ENCODE assay signal across 15 cellular contexts in the genomic region with DNA sequence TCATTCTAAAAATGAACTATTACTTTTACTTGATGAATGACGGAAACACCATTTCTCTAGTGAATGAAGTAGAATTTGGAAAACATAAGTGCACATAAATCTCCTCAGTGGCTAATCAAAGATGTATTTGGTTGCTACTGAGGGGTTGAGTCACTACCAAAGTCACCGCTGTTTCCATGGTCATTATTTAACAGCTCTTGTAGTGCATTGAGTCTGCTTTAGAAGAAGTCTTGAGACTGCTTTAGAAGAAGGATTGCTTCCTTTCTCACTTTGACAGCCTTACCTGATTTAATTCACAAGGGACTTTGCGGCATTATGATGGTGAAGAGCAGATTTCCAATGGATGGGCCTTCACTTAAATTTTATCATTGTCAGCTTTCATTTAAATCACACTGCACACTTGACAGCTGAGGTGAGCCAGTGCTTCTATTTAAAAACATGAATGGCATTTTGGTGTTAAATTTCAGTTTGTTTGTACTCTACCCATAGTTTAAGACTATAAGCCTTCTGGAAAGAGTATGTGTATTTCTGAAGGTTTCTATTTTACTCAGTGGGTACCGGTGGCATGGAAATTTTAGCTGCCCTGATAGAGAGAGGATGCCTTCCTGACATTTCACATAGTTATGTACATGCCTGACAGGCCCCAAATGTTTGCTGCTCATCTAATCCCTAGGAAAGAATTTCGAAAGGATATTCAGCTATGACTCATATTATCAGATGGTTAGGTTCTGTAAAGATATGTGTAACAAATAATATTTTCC. TPM values are rescaled to one million over a fixed set of nuclear protein-coding genes. Genes with fewer than 3 reads are reported as not detected.
DNase-seq lines count a peak whose midpoint lies in the region; ATAC-seq, FAIRE-seq and TF ChIP-seq lines count a peak whose summit lies in the region.
"Had no signal": no experiment of that assay in that cellular context is flagged by ENCODE, and none has a peak within 500 bp of the region (broad histone marks: within the 10 kb centered on the region; RNA-seq: fewer than 3 reads in every experiment).

No MANE protein-coding gene starts in this region.

- POLR2A ChIA-PET in AG04449 (lab: Yijun Ruan, JAX), result interaction anchor here (0.7 to 1.4 kb wide), 3 partner anchors 11 to 69 kb away, joined by 3 to 8 read pairs (median 6); no protein-coding TSS in a partner anchor
- POLR2A ChIA-PET in K562 (lab: Yijun Ruan, JAX), result no interaction called here

- no peak overlapping the region for H2AFZ ChIP-seq in K562 (ENCODE audit: low read depth, low read length)

- FAIRE-seq in K562 (lab: Jason Lieb, UNC), result no peak

- DNase-seq in AG04449 (ENCODE audit: low read depth, low spot score) (peak; percentile 69), K562 (ENCODE audit: extremely low read depth in 1 of 4, low spot score in 3 of 4) (no peak), kidney tubule cell (ENCODE audit: low spot score) (peak; percentile 28), posterior vena cava (ENCODE audit: low spot score) (no peak), left lobe of liver (ENCODE audit: low spot score) (no peak), NCI-H1436 treated with DMSO at 0.1 percent for 48 hours (lab: John Stamatoyannopoulos, UW) (no peak)
- DNase-seq in activated T-helper 2 cell treated with anti-CD3 and anti-CD28 coated beads, Interferon-gamma antibody, Interleukin-2, Interleukin-4, amounts not matched to agents 10 μg/mL and 5 μg/mL and 100 μg/mL, durations not matched to agents 14 hours and 24 hours and 36 hours (ENCODE audit: low spot score), result no peak
- DNase-seq: activated CD4-positive, alpha-beta T cell treated with anti-CD3 and anti-CD28 coated beads, Interleukin-2, amount 50 U/mL, for 48 hours; erythroblast; islet precursor cell; NCI-H446; nephron progenitor cell had no signal

- H3K36me3 Mint-ChIP-seq in activated T-helper 2 cell treated with anti-CD3 and anti-CD28 coated beads, Interferon-gamma antibody, Interleukin-2, Interleukin-4, amounts not matched to agents 10 μg/mL and 5 μg/mL and 100 μg/mL, durations not matched to agents 14 hours and 24 hours and 36 hours (ENCODE audit: low read depth), result no peaks in the 10 kb centered on the region

- TF ChIP-seq POLR2A in K562 (conservative IDR thresholded peaks at IDR 0.05), result no peak

- H3K9me3 ChIP-seq in K562 (replicated peaks; ENCODE audit: control insufficient read depth, insufficient read depth, low read depth, low read length), result no peaks in the 10 kb centered on the region
- H3K9me3 ChIP-seq: BLaER1 treated with 17β-estradiol and CSF1 and Interleukin-3, amounts not matched to agents 10 nM and 100 nM had no signal

- no peak overlapping the region for H3K4me2 ChIP-seq in K562 (ENCODE audit: insufficient read depth, low read length)
- H3K4me2 ChIP-seq: BLaER1 treated with 17β-estradiol and CSF1 and Interleukin-3, amounts not matched to agents 10 nM and 100 nM had no signal

- H3K4me1 ChIP-seq in K562 (replicated peaks in 1 of 2; ENCODE audit: control insufficient read depth in 2 of 2, insufficient read depth in 2 of 2, low read length in 2 of 2), result no peaks in the 10 kb centered on the region
- H3K4me1 ChIP-seq: BLaER1 treated with 17β-estradiol and CSF1 and Interleukin-3, amounts not matched to agents 10 nM and 100 nM had no signal

- BruUV-seq in K562 (replicated peaks; lab: Mats Ljungman, UMichigan), result no TSS peak

- intact Hi-C loops in K562 (cut with micrococcal nuclease) (no loop called here), posterior vena cava (cut with DNase I) (no loop called here)
- intact Hi-C loops in activated T-helper 2 cell treated with anti-CD3 and anti-CD28 coated beads, Interferon-gamma antibody, Interleukin-2, Interleukin-4, amounts not matched to agents 10 μg/mL and 5 μg/mL and 100 μg/mL, durations not matched to agents 14 hours and 24 hours and 36 hours (cut with micrococcal nuclease), result no loop called here

- no peaks in the 10 kb centered on the region for H3K27me3 ChIP-seq in K562 (ENCODE audit: control insufficient read depth in 2 of 2, insufficient read depth in 2 of 2, low read length in 2 of 2)
- H3K27me3 ChIP-seq: BLaER1 treated with 17β-estradiol and CSF1 and Interleukin-3, amounts not matched to agents 10 nM and 100 nM had no signal

- no peak overlapping the region for H3K27ac Mint-ChIP-seq in activated T-helper 2 cell treated with anti-CD3 and anti-CD28 coated beads, Interferon-gamma antibody, Interleukin-2, Interleukin-4, amounts not matched to agents 10 μg/mL and 5 μg/mL and 100 μg/mL, durations not matched to agents 14 hours and 24 hours and 36 hours
- H3K27ac Mint-ChIP-seq: nephron progenitor cell had no signal

- H3K4me3 ChIP-seq in AG04449 (ENCODE audit: low read depth, low read length), result no peak overlapping the region
- no peak overlapping the region for H3K4me3 ChIP-seq in K562
- H3K4me3 ChIP-seq: BLaER1 treated with 17β-estradiol and CSF1 and Interleukin-3, amounts not matched to agents 10 nM and 100 nM had no signal

- peak; percentile 48 for ATAC-seq in HG03060 (IDR thresholded peaks at IDR 0.05; ENCODE audit: low read depth, unreplicated experiment)
- ATAC-seq in K562, result no peak
- ATAC-seq in left lobe of liver, result no peak
- ATAC-seq: Panc1 had no signal

- H3K27me3 Mint-ChIP-seq in activated T-helper 2 cell treated with anti-CD3 and anti-CD28 coated beads, Interferon-gamma antibody, Interleukin-2, Interleukin-4, amounts not matched to agents 10 μg/mL and 5 μg/mL and 100 μg/mL, durations not matched to agents 14 hours and 24 hours and 36 hours (ENCODE audit: low read depth), result no peaks in the 10 kb centered on the region

- in situ Hi-C loops in K562 (cut with MboI), result no loop called here

- no peaks in the 10 kb centered on the region for H3K79me2 ChIP-seq in K562 (ENCODE audit: control insufficient read depth, insufficient read depth, low read length)

- no peak for TF ChIP-seq RAD21 in K562 (CRISPR knock-in tag; conservative IDR thresholded peaks at IDR 0.05 in 1 of 2, IDR thresholded peaks at IDR 0.05 in 1 of 2)

- H3K9me1 ChIP-seq in K562 (ENCODE audit: control insufficient read depth, insufficient read depth, low read length), result no peaks in the 10 kb centered on the region

- no peaks in the 10 kb centered on the region for H4K20me1 ChIP-seq in K562 (replicated peaks; ENCODE audit: control insufficient read depth, insufficient read depth, low read length)
- H4K20me1 ChIP-seq: BLaER1 treated with 17β-estradiol and CSF1 and Interleukin-3, amounts not matched to agents 10 nM and 100 nM had no signal

- H3K4me3 Mint-ChIP-seq in activated T-helper 2 cell treated with anti-CD3 and anti-CD28 coated beads, Interferon-gamma antibody, Interleukin-2, Interleukin-4, amounts not matched to agents 10 μg/mL and 5 μg/mL and 100 μg/mL, durations not matched to agents 14 hours and 24 hours and 36 hours (ENCODE audit: low read depth), result no peak overlapping the region
- H3K4me3 Mint-ChIP-seq: nephron progenitor cell had no signal

- H3K27ac ChIP-seq in K562 (ENCODE audit: extremely low read depth, low read depth, low read length), result no peak overlapping the region
- H3K27ac ChIP-seq: BLaER1 treated with 17β-estradiol and CSF1 and Interleukin-3, amounts not matched to agents 10 nM and 100 nM had no signal

- WGBS in K562 (ENCODE audit: insufficient coverage, low coverage, missing lambda C conversion rate), result 1% methylated on average over 5 of the region's 5 CpGs

- no peak overlapping the region for H3K9ac ChIP-seq in K562 (ENCODE audit: insufficient read depth in 1 of 2, low read depth in 2 of 2, low read length in 2 of 2)
- H3K9ac ChIP-seq: BLaER1 treated with 17β-estradiol and CSF1 and Interleukin-3, amounts not matched to agents 10 nM and 100 nM had no signal

- CTCF ChIA-PET in AG04449 (lab: Yijun Ruan, JAX) (interaction anchor here (0.8 to 1.6 kb wide), 6 partner anchors 13 to 81 kb away, joined by 3 to 4 read pairs (median 3); no protein-coding TSS in a partner anchor), K562 (lab: Yijun Ruan, JAX; ENCODE audit: low intra/inter-chr PET ratio) (no interaction called here)

- H3K9me3 Mint-ChIP-seq in activated T-helper 2 cell treated with anti-CD3 and anti-CD28 coated beads, Interferon-gamma antibody, Interleukin-2, Interleukin-4, amounts not matched to agents 10 μg/mL and 5 μg/mL and 100 μg/mL, durations not matched to agents 14 hours and 24 hours and 36 hours, result no peaks in the 10 kb centered on the region
- H3K9me3 Mint-ChIP-seq: nephron progenitor cell had no signal

- TF ChIP-seq CTCF in AG04449 (IDR thresholded peaks at IDR 0.05; ENCODE audit: insufficient read depth, low read length, missing control alignments), result no peak
- no peak for TF ChIP-seq CTCF in K562 (IDR thresholded peaks at IDR 0.05 in 2 of 3, conservative IDR thresholded peaks at IDR 0.05 in 1 of 3; ENCODE audit: insufficient read depth in 2 of 3, low read depth in 1 of 3, low read length in 3 of 3)

- no peaks in the 10 kb centered on the region for H3K36me3 ChIP-seq in K562 (ENCODE audit: control insufficient read depth, insufficient read depth, low read length)
- H3K36me3 ChIP-seq: BLaER1 treated with 17β-estradiol and CSF1 and Interleukin-3, amounts not matched to agents 10 nM and 100 nM had no signal

- no peak for TF ChIP-seq EP300 in K562 (IDR thresholded peaks at IDR 0.05; ENCODE audit: low read length)

- no peaks in the 10 kb centered on the region for H3K4me1 Mint-ChIP-seq in activated T-helper 2 cell treated with anti-CD3 and anti-CD28 coated beads, Interferon-gamma antibody, Interleukin-2, Interleukin-4, amounts not matched to agents 10 μg/mL and 5 μg/mL and 100 μg/mL, durations not matched to agents 14 hours and 24 hours and 36 hours (ENCODE audit: low read depth)
- H3K4me1 Mint-ChIP-seq: nephron progenitor cell had no signal

RNA-seq across cellular contexts. Expression of gene ASB5, which starts 9.5 kb away (rescaled TPM):
- total RNA-seq in K562 (2011; cell fraction: chromatin; rRNA removed; ENCODE audit: low replicate concordance), result not detected in 2 replicates
- 0.39 TPM in 1 of 2 replicates, not detected in the other for total RNA-seq in K562 (2011; cell fraction: nucleolus; rRNA removed)
- 1.3 TPM in 1 of 2 replicates, not detected in the other for total RNA-seq in K562 (2011; cell fraction: nucleoplasm; rRNA removed)
- total RNA-seq in K562 (2014; rRNA removed) (not detected in 2 replicates), K562 (2014; rRNA removed; fragmentation: Illumina TruSeq; extraction: Trizol) (not detected in 2 replicates), K562 (2015; rRNA removed; fragmentation: Illumina TruSeq; extraction: Trizol) (not detected in 2 replicates), K562 (2021) (not detected in 2 replicates), posterior vena cava (1 to 10 TPM in 1 of 2 donors, under 1 TPM in 1; 0.46 to 2.5 TPM), left lobe of liver (not detected)
- polyA plus RNA-seq in K562 (2011; rRNA removed) (not detected in 2 replicates), K562 (2014; fragmentation: Illumina TruSeq; extraction: Trizol) (not detected in 2 replicates), K562 (2014; fragmentation: Nextera tagmentation; extraction: Ambion mirVana) (not detected), K562 (2014; rRNA removed) (not detected in 2 replicates)
- not detected in 2 replicates for polyA plus RNA-seq in K562 (2011; cell fraction: cytosol; rRNA removed)
- polyA plus RNA-seq in K562 (2011; cell fraction: nucleus; rRNA removed), result not detected in 2 replicates
- polyA plus RNA-seq in K562 (2012), result not detected in 2 replicates
- not detected in 2 replicates for polyA minus RNA-seq in K562 (2011; rRNA and poly(A)+ RNA removed)
- not detected in 2 replicates for polyA minus RNA-seq in K562 (2011; cell fraction: cytosol; rRNA and poly(A)+ RNA removed)
- not detected in 2 replicates for polyA minus RNA-seq in K562 (2011; cell fraction: nucleus; rRNA and poly(A)+ RNA removed)
- not detected in 2 replicates for total RNA-seq in activated T-helper 2 cell treated with anti-CD3 and anti-CD28 coated beads, Interferon-gamma antibody, Interleukin-2, Interleukin-4, amounts not matched to agents 10 μg/mL and 5 μg/mL and 100 μg/mL, durations not matched to agents 14 hours and 24 hours and 36 hours

Comparison
In these comparisons a context has a peak if more than half of its experiments do, and no peak if none do; other contexts are left out.
1. DNase-seq: peak in AG04449 (single experiment) and kidney tubule cell (single experiment); none in K562 (0 of 4), posterior vena cava (single experiment), left lobe of liver (single experiment), NCI-H1436 treated with DMSO at 0.1 percent for 48 hours (single experiment) and activated T-helper 2 cell treated with anti-CD3 and anti-CD28 coated beads, Interferon-gamma antibody, Interleukin-2, Interleukin-4, amounts not matched to agents 10 μg/mL and 5 μg/mL and 100 μg/mL, durations not matched to agents 14 hours and 24 hours and 36 hours (single experiment).